1 cellular context compared by ENCODE assay signal in the genomic region with DNA sequence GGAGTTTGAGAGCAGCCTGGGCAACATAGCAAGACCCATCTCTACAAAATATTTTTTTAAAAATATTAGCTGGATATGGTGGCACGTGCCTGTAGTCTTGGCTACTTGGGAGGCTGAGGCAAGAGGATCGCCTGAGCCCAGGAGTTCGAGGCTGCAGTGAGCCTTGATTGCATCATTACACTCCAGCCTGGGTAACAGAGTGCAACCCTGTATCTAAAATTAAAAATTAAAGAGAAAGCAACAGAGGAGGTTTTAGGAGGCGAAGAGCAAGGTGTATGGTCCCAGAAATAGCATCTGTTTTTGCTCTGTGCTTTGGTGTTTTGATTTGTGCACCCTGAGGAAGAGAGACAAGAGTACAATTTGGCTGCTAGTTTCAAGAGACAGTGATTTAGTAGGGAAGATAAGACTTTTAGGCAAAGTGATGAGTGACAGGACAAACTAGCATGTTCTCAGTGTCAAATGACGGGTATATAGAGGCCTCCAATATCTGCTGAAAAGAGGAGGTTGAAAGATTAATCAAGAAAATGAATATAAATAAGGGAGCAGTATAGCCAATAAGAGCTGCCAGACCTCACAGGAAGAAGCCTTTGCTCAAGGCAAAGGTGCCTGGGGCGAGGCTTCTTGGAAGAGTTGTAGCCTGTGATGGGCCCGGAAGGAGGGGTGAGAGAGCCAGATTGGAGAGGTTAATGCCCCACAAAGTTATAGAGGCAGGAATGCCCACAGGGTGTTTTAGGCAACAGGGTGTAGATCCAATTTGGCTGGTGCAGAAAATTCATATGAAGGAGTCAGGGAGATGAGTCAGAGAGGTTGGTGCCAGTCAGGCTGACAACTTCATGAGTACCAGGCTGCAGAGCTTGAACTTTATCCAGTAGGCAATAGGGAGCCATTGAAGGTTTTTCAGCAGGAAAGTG.
A peak's percentile ranks its signal among the peaks of the same experiment; 100 is the strongest.
TF ChIP-seq lines count a peak whose summit lies in the region.

No MANE protein-coding gene starts in this region.

TF ChIP-seq in K562, 482 proteins besides CTCF, POLR2A, EP300 and RAD21 (continued from another document):
- no peak for TF ChIP-seq NR0B1 (IDR thresholded peaks at IDR 0.05; ENCODE audit: partially characterized antibody)
- TF ChIP-seq NONO (IDR thresholded peaks at IDR 0.05; ENCODE audit: low read depth in 2 of 2, low read length in 1 of 2), result no peak
- TF ChIP-seq PBX2 (CRISPR knock-in tag; IDR thresholded peaks at IDR 0.05; ENCODE audit: low read depth), result no peak
- peak; percentile 84 for TF ChIP-seq PBX2 (tag; conservative IDR thresholded peaks at IDR 0.05; ENCODE audit: low read depth)
- no peak for TF ChIP-seq PHF21A (IDR thresholded peaks at IDR 0.05; ENCODE audit: borderline replicate concordance, low read depth)
- peak; percentile 21; the same call in 1 of the 2 replicates for TF ChIP-seq CBFA2T3 (IDR thresholded peaks at IDR 0.05)
- TF ChIP-seq RCOR1 (IDR thresholded peaks at IDR 0.05; ENCODE audit: borderline replicate concordance in 1 of 2, low read depth in 2 of 2, low read length in 2 of 2), result 0 out of 4 replicates have a peak, but pooled peaks of 1 of the 2 experiments have one; percentile 22
- peak; percentile 47; the same call in 1 of the 2 replicates for TF ChIP-seq ATF3 (IDR thresholded peaks at IDR 0.05)
- no peak for TF ChIP-seq ATF3 (CRISPR knock-in tag; conservative IDR thresholded peaks at IDR 0.05)
